ENCODE assay signal across 15 cellular contexts in genomic region chr1:195723796-195724194, GRCh38.
DNase-seq lines count a peak whose midpoint lies in the region; ATAC-seq and TF ChIP-seq lines count a peak whose summit lies in the region.
"Had no signal": no experiment of that assay in that cellular context is flagged by ENCODE, and none has a peak within 500 bp of the region (broad histone marks: within the 10 kb centered on the region; RNA-seq: fewer than 3 reads in every experiment).

No MANE protein-coding gene starts in this region.

- H3K27ac Mint-ChIP-seq in neural progenitor cell, result no peak overlapping the region
- H3K27ac Mint-ChIP-seq in activated naive CD8-positive, alpha-beta T cell treated with anti-CD3 and anti-CD28 coated beads for 36 hours, result no peak overlapping the region
- H3K27ac Mint-ChIP-seq: CD8-positive, alpha-beta T cell had no signal

- TF ChIP-seq CTCF in OCI-LY3 (IDR thresholded peaks at IDR 0.05; ENCODE audit: low read depth, low read length) (no peak), neural progenitor cell (IDR thresholded peaks at IDR 0.05) (no peak), GM13976 (IDR thresholded peaks at IDR 0.05; ENCODE audit: borderline replicate concordance, control extremely low read depth, extremely low read depth, insufficient read depth, missing control alignments) (no peak)

- H3K9me3 ChIP-seq in OCI-LY3 (ENCODE audit: insufficient read depth, low read length), result no peaks in the 10 kb centered on the region
- no peaks in the 10 kb centered on the region for H3K9me3 ChIP-seq in neural progenitor cell (ENCODE audit: low read depth)
- H3K9me3 ChIP-seq: Caco-2 had no signal

- DNase-seq in neural progenitor cell (ENCODE audit: low spot score), result no peak
- no peak for DNase-seq in activated naive CD8-positive, alpha-beta T cell treated with anti-CD3 and anti-CD28 coated beads for 36 hours
- DNase-seq in stimulated activated CD4-positive, alpha-beta T cell treated with anti-CD3 and anti-CD28 coated beads, Interleukin-2, amount 100 ng/mL, for 48 hours, result no peak
- DNase-seq in GM13976 (ENCODE audit: low spot score), result no peak
- no peak for DNase-seq in NCI-H69 (lab: John Stamatoyannopoulos, UW)
- DNase-seq: C1 segment of cervical spinal cord; Caco-2; CD8-positive, alpha-beta T cell; DMS153; DND-41; GOT3; H7; HCEC 1CT had no signal

- H4K20me1 ChIP-seq in OCI-LY3 (ENCODE audit: insufficient read depth, low read length) (no peaks in the 10 kb centered on the region), neural progenitor cell (ENCODE audit: low read depth) (no peaks in the 10 kb centered on the region)

- H3K79me2 ChIP-seq in OCI-LY3 (ENCODE audit: low read length), result no peaks in the 10 kb centered on the region
- no peaks in the 10 kb centered on the region for H3K79me2 ChIP-seq in neural progenitor cell (ENCODE audit: low read depth)

- in situ Hi-C loops in GM13976 (cut with MboI; ENCODE audit: low sequenced_read_pairs, unreplicated experiment), result no loop called here

- H3K4me1 ChIP-seq in OCI-LY3 (ENCODE audit: low read length) (peaks cover 9% of the 10 kb centered on the region), neural progenitor cell (peaks cover 5% of the 10 kb centered on the region)
- H3K4me1 ChIP-seq: Caco-2 had no signal

- peaks cover 2% of the 10 kb centered on the region for H3K4me1 Mint-ChIP-seq in neural progenitor cell
- H3K4me1 Mint-ChIP-seq in activated naive CD8-positive, alpha-beta T cell treated with anti-CD3 and anti-CD28 coated beads for 36 hours, result no peaks in the 10 kb centered on the region

- peaks cover 2% of the 10 kb centered on the region for H3K27me3 Mint-ChIP-seq in neural progenitor cell (ENCODE audit: insufficient read depth, low read depth)
- no peaks in the 10 kb centered on the region for H3K27me3 Mint-ChIP-seq in activated naive CD8-positive, alpha-beta T cell treated with anti-CD3 and anti-CD28 coated beads for 36 hours

- peak overlapping the region; percentile 40; the same call in 1 of the 2 replicates for H2AFZ ChIP-seq in OCI-LY3 (ENCODE audit: low read depth, low read length)
- peak overlapping the region; percentile 35 for H2AFZ ChIP-seq in neural progenitor cell (replicated peaks)

- H3K27me3 ChIP-seq in OCI-LY3 (ENCODE audit: low read depth, low read length), result no peaks in the 10 kb centered on the region
- H3K27me3 ChIP-seq in neural progenitor cell, result no peaks in the 10 kb centered on the region

- H3K36me3 ChIP-seq in OCI-LY3 (replicated peaks; ENCODE audit: low read depth, low read length), result no peaks in the 10 kb centered on the region
- H3K36me3 ChIP-seq in neural progenitor cell, result no peaks in the 10 kb centered on the region

- H3K4me3 ChIP-seq in OCI-LY3 (ENCODE audit: low read length) (no peak overlapping the region), neural progenitor cell (no peak overlapping the region)

- no peaks in the 10 kb centered on the region for H3K36me3 Mint-ChIP-seq in neural progenitor cell
- H3K36me3 Mint-ChIP-seq in activated naive CD8-positive, alpha-beta T cell treated with anti-CD3 and anti-CD28 coated beads for 36 hours, result no peaks in the 10 kb centered on the region
- H3K36me3 Mint-ChIP-seq: CD8-positive, alpha-beta T cell had no signal

- ATAC-seq in HG02610 (IDR thresholded peaks at IDR 0.05; ENCODE audit: unreplicated experiment), result peak; percentile 74
- ATAC-seq: CD8-positive, alpha-beta T cell had no signal

- H3K9me3 Mint-ChIP-seq in neural progenitor cell, result peaks cover 2% of the 10 kb centered on the region
- peaks cover 4% of the 10 kb centered on the region for H3K9me3 Mint-ChIP-seq in activated naive CD8-positive, alpha-beta T cell treated with anti-CD3 and anti-CD28 coated beads for 36 hours
- H3K9me3 Mint-ChIP-seq: CD8-positive, alpha-beta T cell had no signal

- H3K4me2 ChIP-seq in OCI-LY3 (ENCODE audit: low read length) (peak overlapping the region; percentile 33), neural progenitor cell (no peak overlapping the region)

- no peak overlapping the region for H3K9ac ChIP-seq in OCI-LY3 (ENCODE audit: low read length)
- H3K9ac ChIP-seq in neural progenitor cell, result no peak overlapping the region

- H3K27ac ChIP-seq in OCI-LY3 (ENCODE audit: low read length) (no peak overlapping the region), neural progenitor cell (peak overlapping the region; percentile 48)

- H3F3A ChIP-seq in neural progenitor cell (ENCODE audit: low read depth), result peaks cover 9% of the 10 kb centered on the region

- H3K4me3 Mint-ChIP-seq in neural progenitor cell, result no peak overlapping the region
- no peak overlapping the region for H3K4me3 Mint-ChIP-seq in activated naive CD8-positive, alpha-beta T cell treated with anti-CD3 and anti-CD28 coated beads for 36 hours
- H3K4me3 Mint-ChIP-seq: CD8-positive, alpha-beta T cell had no signal
